10 cellular contexts compared by ENCODE assay signal in the genomic region with DNA sequence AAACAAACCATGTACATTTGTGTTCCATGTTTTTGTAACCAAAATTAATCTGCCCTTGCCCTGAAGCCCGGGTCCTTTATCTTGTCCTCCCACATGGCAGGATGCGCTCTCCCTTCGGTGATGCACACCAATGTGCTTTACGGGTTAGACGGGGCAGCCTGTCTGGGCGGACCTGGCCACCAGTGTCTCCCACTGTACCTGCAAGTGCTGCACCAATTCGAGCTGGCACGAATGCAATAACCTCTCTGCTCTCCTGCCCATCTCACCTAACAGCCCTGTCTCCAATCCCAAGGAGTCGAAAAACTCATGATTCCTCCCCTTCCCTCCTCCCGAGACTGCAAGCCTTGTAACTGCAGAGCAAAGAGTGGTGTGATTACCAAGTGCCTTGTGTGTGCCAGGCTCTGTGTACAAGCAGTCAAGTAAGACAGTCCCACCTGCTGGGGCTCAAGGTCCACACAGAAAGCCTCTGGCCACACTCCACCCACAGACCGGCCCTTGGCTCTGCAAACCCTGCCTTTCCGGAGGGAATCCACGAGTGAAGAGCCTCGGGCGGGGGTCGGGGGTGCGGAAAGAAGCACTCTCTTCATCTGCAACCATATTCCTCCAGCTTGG.
DNase-seq lines count a peak whose midpoint lies in the region; ATAC-seq, FAIRE-seq and TF ChIP-seq lines count a peak whose summit lies in the region.
"Had no signal": no experiment of that assay in that cellular context is flagged by ENCODE, and none has a peak within 500 bp of the region (broad histone marks: within the 10 kb centered on the region; RNA-seq: fewer than 3 reads in every experiment).

No MANE protein-coding gene starts in this region.

- H3K27me3 ChIP-seq in Peyer's patch (no peaks in the 10 kb centered on the region), pancreas (no peaks in the 10 kb centered on the region), H7 (ENCODE audit: control insufficient read depth, insufficient read depth, low read length) (no peaks in the 10 kb centered on the region)

- H3K9me3 ChIP-seq in Peyer's patch (no peaks in the 10 kb centered on the region), pancreas (no peaks in the 10 kb centered on the region)

- TF ChIP-seq POLR2A in GM12891 (IDR thresholded peaks at IDR 0.05; ENCODE audit: low read depth, low read length), result no peak
- peak in 1 of 2 donors; percentile 13 for TF ChIP-seq POLR2A in Peyer's patch (IDR thresholded peaks at IDR 0.05)

- no peak for DNase-seq in GM12891 (ENCODE audit: insufficient read length, low spot score)
- peak in 2 of 3 donors; percentile 72 to 73 for DNase-seq in Peyer's patch
- no peak for DNase-seq in effector memory CD8-positive, alpha-beta T cell
- DNase-seq in pancreas, result peak in 1 of 6 donors; percentile 36
- DNase-seq in H7, result no peak
- DNase-seq: DMS153, NCI-H2171, T1000 had no signal

- intact Hi-C loops in pancreas (cut with DNase I), result no loop called here

- TF ChIP-seq CTCF in Peyer's patch (IDR thresholded peaks at IDR 0.05) (peak in 1 of 6 experiments; percentile 10), pancreas (IDR thresholded peaks at IDR 0.05) (no peak)

- H3K4me3 ChIP-seq in Peyer's patch (no peak overlapping the region), pancreas (no peak overlapping the region), H7 (ENCODE audit: insufficient read depth, low read depth, low read length) (no peak overlapping the region)

- H3K36me3 Mint-ChIP-seq in effector memory CD8-positive, alpha-beta T cell (ENCODE audit: insufficient read depth), result peaks cover 78% of the 10 kb centered on the region

- no peaks in the 10 kb centered on the region for H3K9me3 Mint-ChIP-seq in effector memory CD8-positive, alpha-beta T cell

- peak overlapping the region in 2 of 4 donors; percentile 39 to 53 for H3K27ac ChIP-seq in Peyer's patch
- H3K27ac ChIP-seq in pancreas, result no peak overlapping the region

- H3K27me3 Mint-ChIP-seq in effector memory CD8-positive, alpha-beta T cell, result no peaks in the 10 kb centered on the region

- FAIRE-seq in GM12891 (lab: Jason Lieb, UNC) (peak; percentile 66), pancreas (lab: Jason Lieb, UNC) (no peak)

- peak overlapping the region in 1 of 2 donors; percentile 65 for H3K4me3 Mint-ChIP-seq in effector memory CD8-positive, alpha-beta T cell

- H3K4me1 ChIP-seq in Peyer's patch (peaks cover 0 to 28% (median 3%) of the 10 kb centered on the region in 4 donors), pancreas (peaks cover 0 to 9% (median 0%) of the 10 kb centered on the region in 3 donors)

- H3K27ac Mint-ChIP-seq in effector memory CD8-positive, alpha-beta T cell, result peak overlapping the region; percentile 98

- H3K36me3 ChIP-seq in Peyer's patch (peaks cover 0 to 15% (median 0%) of the 10 kb centered on the region in 3 donors), pancreas (peaks cover 0 to 8% (median 0%) of the 10 kb centered on the region in 3 donors), H7 (replicated peaks; ENCODE audit: control insufficient read depth, insufficient read depth, low read length) (peaks cover 4% of the 10 kb centered on the region)

- ATAC-seq in effector memory CD8-positive, alpha-beta T cell (replicated peaks), result no peak
- peak; percentile 71 to 91 (median 82) for ATAC-seq in pancreas
- ATAC-seq in HG02852 (IDR thresholded peaks at IDR 0.05; ENCODE audit: unreplicated experiment), result no peak
- no peak for ATAC-seq in SK-N-SH treated with all-trans-retinoic acid at 6 μM for 48 hours

- 50 to 54% methylated on average over 17 of the region's 17 CpGs for WGBS in pancreas, 2 donors

- peaks cover 51 to 58% of the 10 kb centered on the region in 2 donors for H3K4me1 Mint-ChIP-seq in effector memory CD8-positive, alpha-beta T cell (ENCODE audit: low read depth in 2 of 2)

TF ChIP-seq in GM12891, 5 proteins besides CTCF, POLR2A, EP300 and RAD21:
- TF ChIP-seq TAF1 (IDR thresholded peaks at IDR 0.05; ENCODE audit: low read depth, low read length) (no peak), SPI1 (IDR thresholded peaks at IDR 0.05; ENCODE audit: low read depth, low read length) (no peak), PAX5 (IDR thresholded peaks at IDR 0.05; ENCODE audit: insufficient read depth, low read length, severe bottlenecking) (no peak), POU2F2 (IDR thresholded peaks at IDR 0.05; ENCODE audit: low read depth, low read length) (no peak), POLR2AphosphoS5 (IDR thresholded peaks at IDR 0.05; ENCODE audit: low read depth, low read length) (no peak)

TF ChIP-seq in SK-N-SH treated with all-trans-retinoic acid at 6 μM for 48 hours, 23 proteins besides CTCF, POLR2A, EP300 and RAD21:
- TF ChIP-seq ARNTL (CRISPR knock-in tag; IDR thresholded peaks at IDR 0.05; ENCODE audit: borderline replicate concordance, low read depth), result no peak
- TF ChIP-seq ISL1 (CRISPR knock-in tag; IDR thresholded peaks at IDR 0.05), result no peak
- no peak for TF ChIP-seq OSR1 (CRISPR knock-in tag; IDR thresholded peaks at IDR 0.05)
- TF ChIP-seq CSDC2 (CRISPR knock-in tag; IDR thresholded peaks at IDR 0.05), result no peak
- TF ChIP-seq ZFP30 (CRISPR knock-in tag; IDR thresholded peaks at IDR 0.05), result no peak
- TF ChIP-seq ZC3H10 (CRISPR knock-in tag; IDR thresholded peaks at IDR 0.05), result no peak

Comparison
In these comparisons a context has a peak if more than half of its experiments do, and no peak if none do; other contexts are left out.
1. DNase-seq: peak in Peyer's patch (2 of 3); none in GM12891 (single experiment), effector memory CD8-positive, alpha-beta T cell (0 of 3) and H7 (single experiment).
2. ATAC-seq: peak in pancreas (4 of 4); none in effector memory CD8-positive, alpha-beta T cell (single experiment), HG02852 (single experiment) and SK-N-SH treated with all-trans-retinoic acid at 6 μM for 48 hours (single experiment).